Comparison of ENCODE assay signal across 9 cellular contexts in genomic region chr6:36608788-36609563, GRCh38. TPM values are rescaled to one million over a fixed set of nuclear protein-coding genes. Genes with fewer than 3 reads are reported as not detected.
DNase-seq lines count a peak whose midpoint lies in the region; ATAC-seq, FAIRE-seq and TF ChIP-seq lines count a peak whose summit lies in the region.
"Had no signal": no experiment of that assay in that cellular context is flagged by ENCODE, and none has a peak within 500 bp of the region (broad histone marks: within the 10 kb centered on the region; RNA-seq: fewer than 3 reads in every experiment).

No MANE protein-coding gene starts in this region.

- SMC1A ChIA-PET in GM12878 (lab: Charles Lee; ENCODE audit: uncharacterized antibody, unreplicated experiment): interaction anchor here (1.9 to 5.2 kb wide), 3 partner anchors 10 to 150 kb away, joined by 5 to 50 read pairs (median 9); no protein-coding TSS in a partner anchor

- H3K9me2 ChIP-seq in GM23338 (ENCODE audit: insufficient read depth): no peaks in the 10 kb centered on the region

- no peak overlapping the region for H3K9ac ChIP-seq in GM12878 (ENCODE audit: control insufficient read depth, insufficient read depth, low read length)

- CTCF ChIA-PET in A673 (lab: Charles Lee) (interaction anchor here (0.7 kb wide), 1 partner anchor 174 kb away, joined by 9 read pairs; no protein-coding TSS in a partner anchor), GM12878 (lab: Yijun Ruan, JAX) (interaction anchor here (0.5 to 5.0 kb wide), 8 partner anchors 10 to 243 kb away, joined by 3 to 20 read pairs (median 4); no protein-coding TSS in a partner anchor)

- DNase-seq in A673 (ENCODE audit: low spot score): no peak
- no peak for DNase-seq in GM23338 (ENCODE audit: low spot score)
- no peak for DNase-seq in GM12878 (ENCODE audit: low read depth, low spot score)
- peak in 1 of 3 donors; percentile 32 for DNase-seq in mucosa of descending colon
- DNase-seq in NAMALWA (ENCODE audit: low spot score): no peak
- no peak for DNase-seq in AML-193 (lab: John Stamatoyannopoulos, UW)
- DNase-seq in NCI-H345 treated with DMSO at 0.1 percent for 48 hours (lab: John Stamatoyannopoulos, UW; ENCODE audit: unreplicated experiment): no peak
- DNase-seq: NCI-H1092 treated with DMSO at 0.1 percent for 48 hours had no signal

- TF ChIP-seq RAD21 in GM12878 (IDR thresholded peaks at IDR 0.05; ENCODE audit: insufficient read depth, low read depth, low read length): no peak

- RAD21 ChIA-PET in GM12878 (lab: Charles Lee; ENCODE audit: unreplicated experiment): interaction anchor here (0.6 to 1.2 kb wide), 8 partner anchors 10 to 562 kb away, joined by 3 to 5 read pairs (median 3); no protein-coding TSS in a partner anchor

- H4K20me1 ChIP-seq in GM23338 (replicated peaks; ENCODE audit: insufficient read depth) (peaks cover 55% of the 10 kb centered on the region), GM12878 (ENCODE audit: control insufficient read depth, insufficient read depth) (no peaks in the 10 kb centered on the region; the same call in 1 of the 2 replicates)

- TF ChIP-seq EP300 in GM12878 (IDR thresholded peaks at IDR 0.05; ENCODE audit: borderline replicate concordance in 1 of 2, control insufficient read depth in 1 of 2, low read depth in 2 of 2, low read length in 2 of 2): no peak

- H3K79me2 ChIP-seq in GM23338 (replicated peaks; ENCODE audit: insufficient read depth): peaks cover 35% of the 10 kb centered on the region
- H3K79me2 ChIP-seq in GM12878 (ENCODE audit: control insufficient read depth, insufficient read depth, low read length): peaks cover 10% of the 10 kb centered on the region

- ATAC-seq in GM23338 (peak; percentile 8), GM12878 (peak; percentile 3; the same call in 1 of the 3 replicates), mucosa of descending colon (peak; percentile 56), HG03565 (IDR thresholded peaks at IDR 0.05; ENCODE audit: unreplicated experiment) (no peak)

- in situ Hi-C loops in GM12878 (cut with MboI): no loop called here

- peaks cover 89% of the 10 kb centered on the region for H3K36me3 Mint-ChIP-seq in GM23338 (ENCODE audit: low read depth)

- H3K4me1 ChIP-seq in A673 (ENCODE audit: insufficient read depth, low read length, poor library complexity, severe bottlenecking): peaks cover 12% of the 10 kb centered on the region
- H3K4me1 ChIP-seq in GM23338 (ENCODE audit: insufficient read depth): peaks cover 14% of the 10 kb centered on the region; the same call in 1 of the 2 replicates
- H3K4me1 ChIP-seq in GM12878 (ENCODE audit: control insufficient read depth, insufficient read depth, low read length): no peaks in the 10 kb centered on the region
- H3K4me1 ChIP-seq in mucosa of descending colon (ENCODE audit: low read depth): peaks cover 43% of the 10 kb centered on the region

- H3K4me2 ChIP-seq in GM23338 (no peak overlapping the region), GM12878 (ENCODE audit: control insufficient read depth, insufficient read depth) (no peak overlapping the region)

- H3K9me3 Mint-ChIP-seq in GM23338: no peaks in the 10 kb centered on the region; the same call in 1 of the 3 replicates

- peaks cover 12% of the 10 kb centered on the region for H3K27me3 Mint-ChIP-seq in GM23338 (ENCODE audit: insufficient read depth, low read depth, poor library complexity)

- TF ChIP-seq CTCF in A673 (conservative IDR thresholded peaks at IDR 0.05; ENCODE audit: low read depth, low read length) (no peak), GM23338 (conservative IDR thresholded peaks at IDR 0.05; ENCODE audit: low read depth in 2 of 2) (no peak), GM12878 (IDR thresholded peaks at IDR 0.05 in 2 of 3, conservative IDR thresholded peaks at IDR 0.05 in 1 of 3; ENCODE audit: control insufficient read depth in 2 of 3, extremely low read depth in 1 of 3, insufficient read depth in 1 of 3, low read depth in 3 of 3, low read length in 3 of 3) (no peak), mucosa of descending colon (IDR thresholded peaks at IDR 0.05) (no peak)

- H3F3A ChIP-seq in GM23338 (replicated peaks; ENCODE audit: low read depth): peaks cover 65% of the 10 kb centered on the region

- H3K4me3 ChIP-seq in A673 (ENCODE audit: low read depth, low read length, poor library complexity, severe bottlenecking) (no peak overlapping the region), GM23338 (no peak overlapping the region), GM12878 (no peak overlapping the region), mucosa of descending colon (no peak overlapping the region)

- intact Hi-C loops in A673 (cut with micrococcal nuclease; ENCODE audit: unreplicated experiment) (no loop called here), GM12878 (cut with micrococcal nuclease; ENCODE audit: unreplicated experiment) (no loop called here), mucosa of descending colon (cut with DNase I, micrococcal nuclease) (no loop called here)

- BruUV-seq in A673 (replicated peaks; lab: Mats Ljungman, UMichigan): no TSS peak
- TSS peak; percentile 5 for BruUV-seq in GM12878 (replicated peaks; lab: Mats Ljungman, UMichigan)

- H3K4me3 Mint-ChIP-seq in GM23338: no peak overlapping the region

- no peaks in the 10 kb centered on the region for H3K27me3 ChIP-seq in A673 (replicated peaks; ENCODE audit: insufficient read depth, low read depth, low read length, poor library complexity)
- H3K27me3 ChIP-seq in GM23338 (ENCODE audit: insufficient read depth): no peaks in the 10 kb centered on the region
- H3K27me3 ChIP-seq in GM12878 (replicated peaks in 1 of 2; ENCODE audit: control insufficient read depth in 2 of 2, insufficient read depth in 2 of 2, low read length in 1 of 2): no peaks in the 10 kb centered on the region

- no peaks in the 10 kb centered on the region for H3K9me3 ChIP-seq in A673 (ENCODE audit: low read depth, low read length, poor library complexity, severe bottlenecking)
- H3K9me3 ChIP-seq in GM12878 (replicated peaks; ENCODE audit: control insufficient read depth, insufficient read depth, low read length): no peaks in the 10 kb centered on the region
- no peaks in the 10 kb centered on the region for H3K9me3 ChIP-seq in mucosa of descending colon

- peaks cover 18% of the 10 kb centered on the region; the same call in 2 of the 3 replicates for H3K4me1 Mint-ChIP-seq in GM23338

- POLR2A ChIA-PET in A673 (lab: Charles Lee; ENCODE audit: low non-redundant PET): interaction anchor here (0.9 kb wide), 1 partner anchor 10 kb away, joined by 6 read pairs; no protein-coding TSS in a partner anchor
- POLR2A ChIA-PET in GM12878 (lab: Charles Lee): interaction anchor here (0.5 to 2.3 kb wide), 8 partner anchors 10 to 553 kb away, joined by 3 to 15 read pairs (median 4); no protein-coding TSS in a partner anchor

- peak overlapping the region; percentile 93 for H3K27ac Mint-ChIP-seq in GM23338

- WGBS in GM12878 (ENCODE audit: insufficient coverage, insufficient replicate concordance, low lambda C conversion rate, missing lambda C conversion rate): 49% methylated on average over 5 of the region's 5 CpGs

- peak; percentile 64; the same call in 1 of the 2 replicates for TF ChIP-seq POLR2A in GM12878 (IDR thresholded peaks at IDR 0.05; ENCODE audit: low read depth, low read length)

- no peak for FAIRE-seq in GM12878 (lab: Jason Lieb, UNC)

- H2AFZ ChIP-seq in GM23338: no peak overlapping the region
- H2AFZ ChIP-seq in GM12878 (ENCODE audit: control insufficient read depth, low read depth, low read length): no peak overlapping the region

- H3K27ac ChIP-seq in A673 (ENCODE audit: low read depth, low read length, poor library complexity, severe bottlenecking) (peak overlapping the region; percentile 1), GM23338 (ENCODE audit: low read depth) (peak overlapping the region; percentile 90), GM12878 (ENCODE audit: control insufficient read depth, insufficient read depth) (no peak overlapping the region)

- peaks cover 66% of the 10 kb centered on the region for H3K36me3 ChIP-seq in A673 (ENCODE audit: insufficient read depth, low read length, poor library complexity, severe bottlenecking)
- peaks cover 49% of the 10 kb centered on the region for H3K36me3 ChIP-seq in GM23338 (ENCODE audit: insufficient read depth)
- peaks cover 19 to 49% of the 10 kb centered on the region in 2 experiments for H3K36me3 ChIP-seq in GM12878 (ENCODE audit: control insufficient read depth in 2 of 2, insufficient read depth in 2 of 2, low read length in 1 of 2)
- no peaks in the 10 kb centered on the region for H3K36me3 ChIP-seq in mucosa of descending colon (ENCODE audit: low read depth)

TF ChIP-seq in GM23338, 12 proteins besides CTCF, POLR2A, EP300 and RAD21 (continues in another document):
- TF ChIP-seq STAT1 (IDR thresholded peaks at IDR 0.05; ENCODE audit: unreplicated experiment): no peak
- TF ChIP-seq POLR2AphosphoS5 (IDR thresholded peaks at IDR 0.05; ENCODE audit: low read depth): peak; percentile 21; the same call in 1 of the 2 replicates
- TF ChIP-seq ZNF114 (CRISPR knock-in tag; IDR thresholded peaks at IDR 0.05): no peak

TF ChIP-seq in GM12878, 131 proteins besides CTCF, POLR2A, EP300 and RAD21 (continues in another document):
- no peak for TF ChIP-seq HDAC6 (IDR thresholded peaks at IDR 0.05; ENCODE audit: unreplicated experiment)

RNA-seq across cellular contexts. Expression of gene SRSF3, which starts 14.8 kb away (rescaled TPM):
- total RNA-seq in A673 (2021) (623 and 682 TPM in 2 replicates), GM12878 (2014; rRNA removed) (195 and 229 TPM in 2 replicates), GM12878 (2014; rRNA removed; fragmentation: Illumina TruSeq; extraction: Trizol) (240 and 256 TPM in 2 replicates), GM12878 (2021) (456 and 467 TPM in 2 replicates), mucosa of descending colon (100 to 1,000 TPM; 176 to 243 (median 229) TPM)
- total RNA-seq in GM23338 (2014; rRNA removed; shearing (Covaris generic)): 254 and 436 TPM in 2 replicates
- polyA plus RNA-seq in GM23338 (2016; fragmentation: Nextera tagmentation; extraction: Ambion mirVana) (585 and 655 TPM in 2 replicates), GM12878 (2011; rRNA removed) (499 and 606 TPM in 2 replicates), GM12878 (2014; fragmentation: Illumina TruSeq; extraction: Trizol) (314 and 338 TPM in 2 replicates), GM12878 (2014; fragmentation: Nextera tagmentation; extraction: Ambion mirVana) (1,000 to 10,000 TPM in 1 of 2 experiments, 100 to 1,000 TPM in 1; 971 to 1,377 TPM), GM12878 (2014; rRNA removed) (482 and 486 TPM in 2 replicates), GM12878 (2016; fragmentation: Nextera tagmentation; extraction: Ambion mirVana) (100 to 1,000 TPM; 569 to 577 TPM)
- total RNA-seq in GM12878 (2013; cell fraction: nucleolus; rRNA removed): 206 and 241 TPM in 2 replicates
- polyA plus RNA-seq in GM12878 (2011; ENCODE audit: low read depth): 111 TPM
- polyA plus RNA-seq in GM12878 (2011; cell fraction: cytosol; rRNA removed): 365 and 371 TPM in 2 replicates
- polyA plus RNA-seq in GM12878 (2011; cell fraction: nucleus; rRNA removed): 363 and 479 TPM in 2 replicates
- 225 and 308 TPM in 2 replicates for polyA plus RNA-seq in GM12878 (2012)
- polyA minus RNA-seq in GM12878 (2011; rRNA and poly(A)+ RNA removed): 211 and 244 TPM in 2 replicates
- 69.4 and 86.1 TPM in 2 replicates for polyA minus RNA-seq in GM12878 (2011; cell fraction: cytosol; rRNA and poly(A)+ RNA removed)
- polyA minus RNA-seq in GM12878 (2011; cell fraction: nucleus; rRNA and poly(A)+ RNA removed): 133 and 210 TPM in 2 replicates
